Comparison of ENCODE assay signal across 1 cellular context in the genomic region with DNA sequence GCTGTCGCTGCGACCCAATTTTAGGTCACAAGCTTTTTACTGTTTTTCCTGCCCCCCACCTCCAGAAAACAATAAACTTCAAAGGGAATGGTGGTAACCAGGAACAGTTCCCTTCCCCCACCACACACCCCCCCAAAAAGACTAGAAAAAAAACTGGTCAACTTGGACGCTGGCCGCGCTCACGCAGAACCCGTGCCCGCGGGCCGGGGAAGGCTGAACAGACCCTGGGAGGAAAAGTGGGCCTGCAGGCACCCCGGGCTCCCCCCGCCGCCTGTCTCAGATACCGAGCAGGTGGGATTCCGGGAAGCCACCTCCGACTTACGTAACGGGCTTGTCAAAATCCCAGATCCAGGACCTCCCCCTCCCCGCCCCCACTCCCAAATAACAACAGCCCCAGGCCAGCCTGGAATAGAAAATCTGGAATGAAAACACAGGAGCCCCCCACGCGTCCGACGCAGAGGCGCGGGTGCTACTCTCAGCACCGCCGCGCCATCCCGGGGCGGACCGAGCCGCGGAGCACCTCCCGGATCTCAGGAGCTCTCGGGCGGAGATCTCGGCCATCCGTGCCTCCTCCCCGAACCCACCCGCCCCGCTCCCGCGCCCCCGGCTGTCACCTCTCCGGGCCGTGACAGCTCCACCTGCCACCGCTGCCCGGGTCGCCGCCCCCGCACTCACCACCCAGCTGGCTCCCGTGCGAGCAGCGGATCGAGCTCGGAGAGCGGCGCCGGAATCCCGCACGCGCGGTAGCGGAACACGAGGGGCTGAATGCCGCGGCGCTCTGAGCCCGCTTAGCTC.
TF ChIP-seq lines count a peak whose summit lies in the region.

No MANE protein-coding gene starts in this region.

TF ChIP-seq in HEK293, 187 proteins besides CTCF, POLR2A, EP300 and RAD21 (continued from another document and continues in another):
- TF ChIP-seq, protein P1, sequence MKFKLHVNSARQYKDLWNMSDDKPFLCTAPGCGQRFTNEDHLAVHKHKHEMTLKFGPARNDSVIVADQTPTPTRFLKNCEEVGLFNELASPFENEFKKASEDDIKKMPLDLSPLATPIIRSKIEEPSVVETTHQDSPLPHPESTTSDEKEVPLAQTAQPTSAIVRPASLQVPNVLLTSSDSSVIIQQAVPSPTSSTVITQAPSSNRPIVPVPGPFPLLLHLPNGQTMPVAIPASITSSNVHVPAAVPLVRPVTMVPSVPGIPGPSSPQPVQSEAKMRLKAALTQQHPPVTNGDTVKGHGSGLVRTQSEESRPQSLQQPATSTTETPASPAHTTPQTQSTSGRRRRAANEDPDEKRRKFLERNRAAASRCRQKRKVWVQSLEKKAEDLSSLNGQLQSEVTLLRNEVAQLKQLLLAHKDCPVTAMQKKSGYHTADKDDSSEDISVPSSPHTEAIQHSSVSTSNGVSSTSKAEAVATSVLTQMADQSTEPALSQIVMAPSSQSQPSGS (tag by site-specific recombination; IDR thresholded peaks at IDR 0.05; ENCODE audit: low read depth) = no peak
- no peak for TF ChIP-seq ZBTB1 (tag by site-specific recombination; IDR thresholded peaks at IDR 0.05)
- TF ChIP-seq, protein P2, sequence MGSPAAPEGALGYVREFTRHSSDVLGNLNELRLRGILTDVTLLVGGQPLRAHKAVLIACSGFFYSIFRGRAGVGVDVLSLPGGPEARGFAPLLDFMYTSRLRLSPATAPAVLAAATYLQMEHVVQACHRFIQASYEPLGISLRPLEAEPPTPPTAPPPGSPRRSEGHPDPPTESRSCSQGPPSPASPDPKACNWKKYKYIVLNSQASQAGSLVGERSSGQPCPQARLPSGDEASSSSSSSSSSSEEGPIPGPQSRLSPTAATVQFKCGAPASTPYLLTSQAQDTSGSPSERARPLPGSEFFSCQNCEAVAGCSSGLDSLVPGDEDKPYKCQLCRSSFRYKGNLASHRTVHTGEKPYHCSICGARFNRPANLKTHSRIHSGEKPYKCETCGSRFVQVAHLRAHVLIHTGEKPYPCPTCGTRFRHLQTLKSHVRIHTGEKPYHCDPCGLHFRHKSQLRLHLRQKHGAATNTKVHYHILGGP (tag by site-specific recombination; IDR thresholded peaks at IDR 0.05) = peak; percentile 35; the same call in 1 of the 2 replicates
- TF ChIP-seq SCRT2 (tag by site-specific recombination; IDR thresholded peaks at IDR 0.05) = 0 out of 2 replicates have a peak, but pooled peaks have one; percentile 8
- TF ChIP-seq ZNF416 (tag by site-specific recombination; IDR thresholded peaks at IDR 0.05) = no peak
- peak; percentile 84 for TF ChIP-seq GLIS1 (tag by site-specific recombination; IDR thresholded peaks at IDR 0.05)
- no peak for TF ChIP-seq ZNF677 (tag by site-specific recombination; IDR thresholded peaks at IDR 0.05)
- TF ChIP-seq ZNF24 (tag by site-specific recombination; IDR thresholded peaks at IDR 0.05) = no peak; the same call in none of the 2 replicates
- no peak for TF ChIP-seq ZNF174 (tag by site-specific recombination; IDR thresholded peaks at IDR 0.05)
- TF ChIP-seq, protein P3, sequence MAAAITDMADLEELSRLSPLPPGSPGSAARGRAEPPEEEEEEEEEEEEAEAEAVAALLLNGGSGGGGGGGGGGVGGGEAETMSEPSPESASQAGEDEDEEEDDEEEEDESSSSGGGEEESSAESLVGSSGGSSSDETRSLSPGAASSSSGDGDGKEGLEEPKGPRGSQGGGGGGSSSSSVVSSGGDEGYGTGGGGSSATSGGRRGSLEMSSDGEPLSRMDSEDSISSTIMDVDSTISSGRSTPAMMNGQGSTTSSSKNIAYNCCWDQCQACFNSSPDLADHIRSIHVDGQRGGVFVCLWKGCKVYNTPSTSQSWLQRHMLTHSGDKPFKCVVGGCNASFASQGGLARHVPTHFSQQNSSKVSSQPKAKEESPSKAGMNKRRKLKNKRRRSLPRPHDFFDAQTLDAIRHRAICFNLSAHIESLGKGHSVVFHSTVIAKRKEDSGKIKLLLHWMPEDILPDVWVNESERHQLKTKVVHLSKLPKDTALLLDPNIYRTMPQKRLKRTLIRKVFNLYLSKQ (tag by site-specific recombination; IDR thresholded peaks at IDR 0.05; ENCODE audit: borderline replicate concordance) = no peak
- TF ChIP-seq ZNF146 (tag by site-specific recombination; IDR thresholded peaks at IDR 0.05) = 0 out of 2 replicates have a peak, but pooled peaks have one; percentile 2
- peak; percentile 65 for TF ChIP-seq SP2 (tag by site-specific recombination; IDR thresholded peaks at IDR 0.05)
- TF ChIP-seq KLF1 (tag by site-specific recombination; IDR thresholded peaks at IDR 0.05) = peak; percentile 44
- TF ChIP-seq MYNN (tag by site-specific recombination; IDR thresholded peaks at IDR 0.05; ENCODE audit: borderline replicate concordance) = no peak; the same call in 1 of the 2 replicates
- no peak for TF ChIP-seq ZNF791 (tag by site-specific recombination; IDR thresholded peaks at IDR 0.05)
- TF ChIP-seq REPIN1 (tag by site-specific recombination; IDR thresholded peaks at IDR 0.05; ENCODE audit: low read depth) = no peak
- no peak for TF ChIP-seq ZNF623 (tag by site-specific recombination; IDR thresholded peaks at IDR 0.05)
- TF ChIP-seq ZNF16 (tag by site-specific recombination; IDR thresholded peaks at IDR 0.05; ENCODE audit: low read depth) = no peak
- TF ChIP-seq KLF8 (tag by site-specific recombination; IDR thresholded peaks at IDR 0.05) = peak; percentile 81
- TF ChIP-seq ZNF121 (tag by site-specific recombination; IDR thresholded peaks at IDR 0.05) = no peak
- TF ChIP-seq, protein P4, sequence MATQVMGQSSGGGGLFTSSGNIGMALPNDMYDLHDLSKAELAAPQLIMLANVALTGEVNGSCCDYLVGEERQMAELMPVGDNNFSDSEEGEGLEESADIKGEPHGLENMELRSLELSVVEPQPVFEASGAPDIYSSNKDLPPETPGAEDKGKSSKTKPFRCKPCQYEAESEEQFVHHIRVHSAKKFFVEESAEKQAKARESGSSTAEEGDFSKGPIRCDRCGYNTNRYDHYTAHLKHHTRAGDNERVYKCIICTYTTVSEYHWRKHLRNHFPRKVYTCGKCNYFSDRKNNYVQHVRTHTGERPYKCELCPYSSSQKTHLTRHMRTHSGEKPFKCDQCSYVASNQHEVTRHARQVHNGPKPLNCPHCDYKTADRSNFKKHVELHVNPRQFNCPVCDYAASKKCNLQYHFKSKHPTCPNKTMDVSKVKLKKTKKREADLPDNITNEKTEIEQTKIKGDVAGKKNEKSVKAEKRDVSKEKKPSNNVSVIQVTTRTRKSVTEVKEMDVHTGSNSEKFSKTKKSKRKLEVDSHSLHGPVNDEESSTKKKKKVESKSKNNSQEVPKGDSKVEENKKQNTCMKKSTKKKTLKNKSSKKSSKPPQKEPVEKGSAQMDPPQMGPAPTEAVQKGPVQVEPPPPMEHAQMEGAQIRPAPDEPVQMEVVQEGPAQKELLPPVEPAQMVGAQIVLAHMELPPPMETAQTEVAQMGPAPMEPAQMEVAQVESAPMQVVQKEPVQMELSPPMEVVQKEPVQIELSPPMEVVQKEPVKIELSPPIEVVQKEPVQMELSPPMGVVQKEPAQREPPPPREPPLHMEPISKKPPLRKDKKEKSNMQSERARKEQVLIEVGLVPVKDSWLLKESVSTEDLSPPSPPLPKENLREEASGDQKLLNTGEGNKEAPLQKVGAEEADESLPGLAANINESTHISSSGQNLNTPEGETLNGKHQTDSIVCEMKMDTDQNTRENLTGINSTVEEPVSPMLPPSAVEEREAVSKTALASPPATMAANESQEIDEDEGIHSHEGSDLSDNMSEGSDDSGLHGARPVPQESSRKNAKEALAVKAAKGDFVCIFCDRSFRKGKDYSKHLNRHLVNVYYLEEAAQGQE (tag by site-specific recombination; IDR thresholded peaks at IDR 0.05) = 0 out of 2 replicates have a peak, but pooled peaks have one; percentile 39
- TF ChIP-seq ZFP69B (tag by site-specific recombination; IDR thresholded peaks at IDR 0.05) = 0 out of 2 replicates have a peak, but pooled peaks have one; percentile 29
- TF ChIP-seq SALL2 (tag by site-specific recombination; IDR thresholded peaks at IDR 0.05; ENCODE audit: borderline replicate concordance) = no peak
- TF ChIP-seq GLIS2 (tag by site-specific recombination; IDR thresholded peaks at IDR 0.05) = peak; percentile 82
- TF ChIP-seq, protein P5, sequence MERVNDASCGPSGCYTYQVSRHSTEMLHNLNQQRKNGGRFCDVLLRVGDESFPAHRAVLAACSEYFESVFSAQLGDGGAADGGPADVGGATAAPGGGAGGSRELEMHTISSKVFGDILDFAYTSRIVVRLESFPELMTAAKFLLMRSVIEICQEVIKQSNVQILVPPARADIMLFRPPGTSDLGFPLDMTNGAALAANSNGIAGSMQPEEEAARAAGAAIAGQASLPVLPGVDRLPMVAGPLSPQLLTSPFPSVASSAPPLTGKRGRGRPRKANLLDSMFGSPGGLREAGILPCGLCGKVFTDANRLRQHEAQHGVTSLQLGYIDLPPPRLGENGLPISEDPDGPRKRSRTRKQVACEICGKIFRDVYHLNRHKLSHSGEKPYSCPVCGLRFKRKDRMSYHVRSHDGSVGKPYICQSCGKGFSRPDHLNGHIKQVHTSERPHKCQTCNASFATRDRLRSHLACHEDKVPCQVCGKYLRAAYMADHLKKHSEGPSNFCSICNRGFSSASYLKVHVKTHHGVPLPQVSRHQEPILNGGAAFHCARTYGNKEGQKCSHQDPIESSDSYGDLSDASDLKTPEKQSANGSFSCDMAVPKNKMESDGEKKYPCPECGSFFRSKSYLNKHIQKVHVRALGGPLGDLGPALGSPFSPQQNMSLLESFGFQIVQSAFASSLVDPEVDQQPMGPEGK (tag by site-specific recombination; IDR thresholded peaks at IDR 0.05) = peak; percentile 99
- TF ChIP-seq, protein P6, sequence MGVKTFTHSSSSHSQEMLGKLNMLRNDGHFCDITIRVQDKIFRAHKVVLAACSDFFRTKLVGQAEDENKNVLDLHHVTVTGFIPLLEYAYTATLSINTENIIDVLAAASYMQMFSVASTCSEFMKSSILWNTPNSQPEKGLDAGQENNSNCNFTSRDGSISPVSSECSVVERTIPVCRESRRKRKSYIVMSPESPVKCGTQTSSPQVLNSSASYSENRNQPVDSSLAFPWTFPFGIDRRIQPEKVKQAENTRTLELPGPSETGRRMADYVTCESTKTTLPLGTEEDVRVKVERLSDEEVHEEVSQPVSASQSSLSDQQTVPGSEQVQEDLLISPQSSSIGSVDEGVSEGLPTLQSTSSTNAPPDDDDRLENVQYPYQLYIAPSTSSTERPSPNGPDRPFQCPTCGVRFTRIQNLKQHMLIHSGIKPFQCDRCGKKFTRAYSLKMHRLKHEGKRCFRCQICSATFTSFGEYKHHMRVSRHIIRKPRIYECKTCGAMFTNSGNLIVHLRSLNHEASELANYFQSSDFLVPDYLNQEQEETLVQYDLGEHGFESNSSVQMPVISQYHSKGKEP (tag by site-specific recombination; IDR thresholded peaks at IDR 0.05) = peak; percentile 28; the same call in 1 of the 2 replicates
- TF ChIP-seq ZNF600 (tag by site-specific recombination; IDR thresholded peaks at IDR 0.05) = peak; percentile 89
- 0 out of 2 replicates have a peak, but pooled peaks have one; percentile 68 for TF ChIP-seq ZNF610 (tag by site-specific recombination; IDR thresholded peaks at IDR 0.05; ENCODE audit: borderline replicate concordance)
- TF ChIP-seq ZNF629 (tag by site-specific recombination; IDR thresholded peaks at IDR 0.05) = peak; percentile 81
- no peak for TF ChIP-seq SETDB1 (IDR thresholded peaks at IDR 0.05; ENCODE audit: insufficient read length, low read length)
- TF ChIP-seq, protein P7, sequence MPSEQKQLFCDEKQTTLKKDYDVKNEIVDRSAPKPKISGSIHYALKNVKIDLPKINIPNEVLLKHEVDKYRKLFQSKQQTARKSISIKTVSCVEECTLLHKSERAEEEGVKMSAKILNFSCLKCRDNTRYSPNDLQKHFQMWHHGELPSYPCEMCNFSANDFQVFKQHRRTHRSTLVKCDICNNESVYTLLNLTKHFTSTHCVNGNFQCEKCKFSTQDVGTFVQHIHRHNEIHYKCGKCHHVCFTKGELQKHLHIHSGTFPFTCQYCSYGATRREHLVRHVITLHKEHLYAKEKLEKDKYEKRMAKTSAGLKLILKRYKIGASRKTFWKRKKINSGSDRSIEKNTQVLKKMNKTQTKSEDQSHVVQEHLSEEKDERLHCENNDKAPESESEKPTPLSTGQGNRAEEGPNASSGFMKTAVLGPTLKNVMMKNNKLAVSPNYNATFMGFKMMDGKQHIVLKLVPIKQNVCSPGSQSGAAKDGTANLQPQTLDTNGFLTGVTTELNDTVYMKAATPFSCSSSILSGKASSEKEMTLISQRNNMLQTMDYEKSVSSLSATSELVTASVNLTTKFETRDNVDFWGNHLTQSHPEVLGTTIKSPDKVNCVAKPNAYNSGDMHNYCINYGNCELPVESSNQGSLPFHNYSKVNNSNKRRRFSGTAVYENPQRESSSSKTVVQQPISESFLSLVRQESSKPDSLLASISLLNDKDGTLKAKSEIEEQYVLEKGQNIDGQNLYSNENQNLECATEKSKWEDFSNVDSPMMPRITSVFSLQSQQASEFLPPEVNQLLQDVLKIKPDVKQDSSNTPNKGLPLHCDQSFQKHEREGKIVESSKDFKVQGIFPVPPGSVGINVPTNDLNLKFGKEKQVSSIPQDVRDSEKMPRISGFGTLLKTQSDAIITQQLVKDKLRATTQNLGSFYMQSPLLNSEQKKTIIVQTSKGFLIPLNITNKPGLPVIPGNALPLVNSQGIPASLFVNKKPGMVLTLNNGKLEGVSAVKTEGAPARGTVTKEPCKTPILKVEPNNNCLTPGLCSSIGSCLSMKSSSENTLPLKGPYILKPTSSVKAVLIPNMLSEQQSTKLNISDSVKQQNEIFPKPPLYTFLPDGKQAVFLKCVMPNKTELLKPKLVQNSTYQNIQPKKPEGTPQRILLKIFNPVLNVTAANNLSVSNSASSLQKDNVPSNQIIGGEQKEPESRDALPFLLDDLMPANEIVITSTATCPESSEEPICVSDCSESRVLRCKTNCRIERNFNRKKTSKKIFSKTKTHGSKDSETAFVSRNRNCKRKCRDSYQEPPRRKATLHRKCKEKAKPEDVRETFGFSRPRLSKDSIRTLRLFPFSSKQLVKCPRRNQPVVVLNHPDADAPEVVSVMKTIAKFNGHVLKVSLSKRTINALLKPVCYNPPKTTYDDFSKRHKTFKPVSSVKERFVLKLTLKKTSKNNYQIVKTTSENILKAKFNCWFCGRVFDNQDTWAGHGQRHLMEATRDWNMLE (tag by site-specific recombination; conservative IDR thresholded peaks at IDR 0.05; ENCODE audit: low read depth) = no peak
- TF ChIP-seq RBAK (tag by site-specific recombination; IDR thresholded peaks at IDR 0.05) = no peak
- TF ChIP-seq SP3 (tag by site-specific recombination; IDR thresholded peaks at IDR 0.05) = peak; percentile 28
- TF ChIP-seq KLF16 (tag by site-specific recombination; IDR thresholded peaks at IDR 0.05) = no peak; the same call in none of the 2 replicates
- TF ChIP-seq ZNF175 (tag by site-specific recombination; IDR thresholded peaks at IDR 0.05) = no peak
- TF ChIP-seq, protein P8, sequence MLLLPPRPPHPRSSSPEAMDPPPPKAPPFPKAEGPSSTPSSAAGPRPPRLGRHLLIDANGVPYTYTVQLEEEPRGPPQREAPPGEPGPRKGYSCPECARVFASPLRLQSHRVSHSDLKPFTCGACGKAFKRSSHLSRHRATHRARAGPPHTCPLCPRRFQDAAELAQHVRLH (tag by site-specific recombination; IDR thresholded peaks at IDR 0.05) = no peak
